In genomic region chr1:57986432-57986831, GRCh38 we compare ENCODE assay signal across 15 cellular contexts.
DNase-seq lines count a peak whose midpoint lies in the region; ATAC-seq and TF ChIP-seq lines count a peak whose summit lies in the region.
"Had no signal": no experiment of that assay in that cellular context is flagged by ENCODE, and none has a peak within 500 bp of the region (broad histone marks: within the 10 kb centered on the region; RNA-seq: fewer than 3 reads in every experiment).

No MANE protein-coding gene starts in this region.

- H3K36me3 ChIP-seq in GM23338 (ENCODE audit: insufficient read depth): no peaks in the 10 kb centered on the region
- H3K36me3 ChIP-seq: gastrocnemius medialis, Peyer's patch, thoracic aorta had no signal

- H3K36me3 Mint-ChIP-seq in GM23338 (ENCODE audit: low read depth): no peaks in the 10 kb centered on the region
- no peaks in the 10 kb centered on the region for H3K36me3 Mint-ChIP-seq in chondrocyte (ENCODE audit: low read depth)
- H3K36me3 Mint-ChIP-seq in activated T-cell treated with anti-CD3 and anti-CD28 coated beads, Interleukin-2, amount 50 U/mL, for 24 hours (ENCODE audit: low read depth): no peaks in the 10 kb centered on the region

- H3K9me2 ChIP-seq in GM23338 (ENCODE audit: insufficient read depth): peaks cover 6% of the 10 kb centered on the region; the same call in 1 of the 2 replicates

- H3K27me3 Mint-ChIP-seq in GM23338 (ENCODE audit: insufficient read depth, low read depth, poor library complexity) (peaks cover 4% of the 10 kb centered on the region), chondrocyte (ENCODE audit: low read depth) (peaks cover 4% of the 10 kb centered on the region)
- H3K27me3 Mint-ChIP-seq in activated T-cell treated with anti-CD3 and anti-CD28 coated beads, Interleukin-2, amount 50 U/mL, for 24 hours: peaks cover 2% of the 10 kb centered on the region

- no peak overlapping the region for H2AFZ ChIP-seq in GM23338

- no peak overlapping the region for H3K4me3 ChIP-seq in GM23338
- H3K4me3 ChIP-seq: gastrocnemius medialis, Peyer's patch, thoracic aorta had no signal

- DNase-seq in GM23338 (ENCODE audit: low spot score): no peak
- peak; percentile 80 to 85 for DNase-seq in Kasumi-1 (lab: John Stamatoyannopoulos, UW)
- DNase-seq in medulla oblongata (ENCODE audit: extremely low spot score): peak; percentile 43
- no peak for DNase-seq in chondrocyte (ENCODE audit: low spot score)
- DNase-seq in AG08396 (ENCODE audit: low spot score): no peak
- no peak for DNase-seq in activated T-cell treated with anti-CD3 and anti-CD28 coated beads, Interleukin-2, amount 50 U/mL, for 24 hours
- DNase-seq in DMS153 treated with DMSO at 0.1 percent for 48 hours (lab: John Stamatoyannopoulos, UW; ENCODE audit: unreplicated experiment): no peak
- DNase-seq: activated gamma-delta T cell, gastrocnemius medialis, NCI-H1092, Peyer's patch had no signal

- peak overlapping the region; percentile 4; the same call in 1 of the 2 replicates for H3K4me2 ChIP-seq in GM23338

- no peak for TF ChIP-seq CTCF in GM23338 (conservative IDR thresholded peaks at IDR 0.05; ENCODE audit: low read depth in 2 of 2)
- no peak for TF ChIP-seq CTCF in chondrocyte (IDR thresholded peaks at IDR 0.05)

- H3K4me3 Mint-ChIP-seq in GM23338 (no peak overlapping the region), chondrocyte (ENCODE audit: unreplicated experiment) (no peak overlapping the region)
- H3K4me3 Mint-ChIP-seq in activated T-cell treated with anti-CD3 and anti-CD28 coated beads, Interleukin-2, amount 50 U/mL, for 24 hours: no peak overlapping the region
- H3K4me3 Mint-ChIP-seq: dendritic cell treated with granulocyte-macrophage colony-stimulating factor and Interleukin-4, amounts not matched to agents 40 ng/mL and 50 ng/mL, for 4 days had no signal

- H3K4me1 Mint-ChIP-seq in GM23338 (peaks cover 48% of the 10 kb centered on the region), chondrocyte (ENCODE audit: low read depth) (no peaks in the 10 kb centered on the region)
- peaks cover 4% of the 10 kb centered on the region for H3K4me1 Mint-ChIP-seq in activated T-cell treated with anti-CD3 and anti-CD28 coated beads, Interleukin-2, amount 50 U/mL, for 24 hours (ENCODE audit: low read depth)

- H3K27ac Mint-ChIP-seq in GM23338 (no peak overlapping the region), chondrocyte (ENCODE audit: unreplicated experiment) (no peak overlapping the region)
- H3K27ac Mint-ChIP-seq in activated T-cell treated with anti-CD3 and anti-CD28 coated beads, Interleukin-2, amount 50 U/mL, for 24 hours: no peak overlapping the region
- H3K27ac Mint-ChIP-seq: dendritic cell treated with granulocyte-macrophage colony-stimulating factor and Interleukin-4, amounts not matched to agents 40 ng/mL and 50 ng/mL, for 4 days had no signal

- no peaks in the 10 kb centered on the region for H3K79me2 ChIP-seq in GM23338 (replicated peaks; ENCODE audit: insufficient read depth)

- peak; percentile 93 for ATAC-seq in GM18868 (IDR thresholded peaks at IDR 0.05; ENCODE audit: unreplicated experiment)
- no peak for ATAC-seq in GM23338
- ATAC-seq: gastrocnemius medialis had no signal

- no peaks in the 10 kb centered on the region for H3K27me3 ChIP-seq in GM23338 (ENCODE audit: insufficient read depth)
- H3K27me3 ChIP-seq: gastrocnemius medialis, Peyer's patch had no signal

- no peaks in the 10 kb centered on the region for H3K9me3 Mint-ChIP-seq in GM23338
- H3K9me3 Mint-ChIP-seq in chondrocyte (ENCODE audit: low read depth): no peaks in the 10 kb centered on the region
- no peaks in the 10 kb centered on the region for H3K9me3 Mint-ChIP-seq in activated T-cell treated with anti-CD3 and anti-CD28 coated beads, Interleukin-2, amount 50 U/mL, for 24 hours
- H3K9me3 Mint-ChIP-seq: dendritic cell treated with granulocyte-macrophage colony-stimulating factor and Interleukin-4, amounts not matched to agents 40 ng/mL and 50 ng/mL, for 4 days had no signal

- H4K20me1 ChIP-seq in GM23338 (replicated peaks; ENCODE audit: insufficient read depth): no peaks in the 10 kb centered on the region

- H3K27ac ChIP-seq in GM23338 (ENCODE audit: low read depth): no peak overlapping the region
- H3K27ac ChIP-seq: gastrocnemius medialis, Peyer's patch, thoracic aorta, VCaP had no signal

- H3K4me1 ChIP-seq in GM23338 (ENCODE audit: insufficient read depth): peaks cover 47% of the 10 kb centered on the region
- H3K4me1 ChIP-seq: gastrocnemius medialis, Peyer's patch had no signal

- H3F3A ChIP-seq in GM23338 (replicated peaks; ENCODE audit: low read depth): no peaks in the 10 kb centered on the region

TF ChIP-seq in GM23338, 12 proteins besides CTCF, POLR2A, EP300 and RAD21 (continues in another document):
- TF ChIP-seq JUNB (IDR thresholded peaks at IDR 0.05; ENCODE audit: unreplicated experiment): no peak
- no peak for TF ChIP-seq ZNF114 (CRISPR knock-in tag; IDR thresholded peaks at IDR 0.05)
- TF ChIP-seq ETS1 (IDR thresholded peaks at IDR 0.05): no peak
- no peak for TF ChIP-seq ZNF331 (CRISPR knock-in tag; IDR thresholded peaks at IDR 0.05; ENCODE audit: low read depth)
- no peak for TF ChIP-seq STAT1 (IDR thresholded peaks at IDR 0.05; ENCODE audit: unreplicated experiment)
- TF ChIP-seq REST (IDR thresholded peaks at IDR 0.05; ENCODE audit: unreplicated experiment): no peak
- no peak for TF ChIP-seq NANOG (IDR thresholded peaks at IDR 0.05; ENCODE audit: borderline replicate concordance)

Comparison
In these comparisons a context has a peak if more than half of its experiments do, and no peak if none do; other contexts are left out.
1. DNase-seq: peak in Kasumi-1 (2 of 2) and medulla oblongata (single experiment); none in GM23338 (single experiment), chondrocyte (single experiment), AG08396 (single experiment), activated T-cell treated with anti-CD3 and anti-CD28 coated beads, Interleukin-2, amount 50 U/mL, for 24 hours (single experiment) and DMS153 treated with DMSO at 0.1 percent for 48 hours (single experiment).